ENCODE assay signal across 25 cellular contexts in genomic region chr17:8844229-8845218, GRCh38. TPM values are rescaled to one million over a fixed set of nuclear protein-coding genes. Genes with fewer than 3 reads are reported as not detected.
"Had no signal": no experiment of that assay in that cellular context is flagged by ENCODE, and none has a peak within 500 bp of the region (broad histone marks: within the 10 kb centered on the region; RNA-seq: fewer than 3 reads in every experiment).

No MANE protein-coding gene starts in this region.

- H3K27me3 Mint-ChIP-seq: activated B cell treated with CpG ODN at 0.5 μM for 24 hours; activated CD8-positive, alpha-beta memory T cell treated with anti-CD3 and anti-CD28 coated beads, Interleukin-2, amount 10 ng/mL, durations not matched to agents 7 days and 5 days; stimulated activated naive CD8-positive, alpha-beta T cell treated with anti-CD3 and anti-CD28 coated beads, Interleukin-15, Interleukin-2, amounts not matched to agents 100 ng/mL and 50 ng/mL, for 24 hours had no signal

- DNase-seq: activated B cell treated with CpG ODN at 0.5 μM for 24 hours; activated CD4-positive, alpha-beta memory T cell treated with anti-CD3 and anti-CD28 coated beads, Interleukin-2, amount 10 ng/mL, durations not matched to agents 7 days and 5 days; activated CD4-positive, alpha-beta T cell treated with anti-CD3 and anti-CD28 coated beads for 48 hours; activated CD8-positive, alpha-beta memory T cell treated with anti-CD3 and anti-CD28 coated beads, Interleukin-2, amount 10 ng/mL, durations not matched to agents 7 days and 5 days; activated naive CD4-positive, alpha-beta T cell treated with Interleukin-2 at 50 U/mL for 16 hours; anterior cingulate cortex; heart right ventricle; immature natural killer cell; kidney glomerular epithelial cell; left ventricle myocardium inferior; mammary epithelial cell; mucosa of descending colon; naive B cell; stimulated activated CD4-positive, alpha-beta T cell treated with anti-CD3 and anti-CD28 coated beads, Interleukin-2, amount 100 ng/mL, for 24 hours; T-helper 9 cell had no signal

- H3K27ac ChIP-seq: coronary artery, prostate gland, right atrium auricular region, tibial nerve had no signal

- ATAC-seq: activated CD8-positive, alpha-beta memory T cell treated with anti-CD3 and anti-CD28 coated beads, Interleukin-2, amount 10 ng/mL, durations not matched to agents 7 days and 5 days; heart right ventricle; mucosa of descending colon had no signal

- H3K4me3 ChIP-seq: coronary artery, heart right ventricle, left ventricle myocardium inferior, mucosa of descending colon, prostate gland, right atrium auricular region, tibial nerve had no signal

- H3K27me3 ChIP-seq: heart right ventricle, right atrium auricular region, tibial nerve had no signal

- H3K36me3 ChIP-seq: left ventricle myocardium inferior, prostate gland, right atrium auricular region, tibial nerve had no signal

- H3K9me3 ChIP-seq: heart right ventricle, left ventricle myocardium inferior, mucosa of descending colon, prostate gland, right atrium auricular region had no signal

- FAIRE-seq: endometrium, urothelium cell line had no signal

- H3K4me1 ChIP-seq: prostate gland had no signal

- H3K27ac Mint-ChIP-seq: activated B cell treated with CpG ODN at 0.5 μM for 24 hours; activated CD4-positive, alpha-beta memory T cell treated with anti-CD3 and anti-CD28 coated beads, Interleukin-2, amount 10 ng/mL, durations not matched to agents 7 days and 5 days; activated CD8-positive, alpha-beta memory T cell treated with anti-CD3 and anti-CD28 coated beads, Interleukin-2, amount 10 ng/mL, durations not matched to agents 7 days and 5 days; activated T-helper 2 cell treated with anti-CD3 and anti-CD28 coated beads, Interferon-gamma antibody, Interleukin-2, Interleukin-4, amounts not matched to agents 10 μg/mL and 5 μg/mL and 100 μg/mL, durations not matched to agents 14 hours and 24 hours and 36 hours; brain; immature natural killer cell; stimulated activated naive CD8-positive, alpha-beta T cell treated with anti-CD3 and anti-CD28 coated beads, Interleukin-15, Interleukin-2, amounts not matched to agents 100 ng/mL and 50 ng/mL, for 24 hours had no signal

- H3K9me3 Mint-ChIP-seq: activated B cell treated with CpG ODN at 0.5 μM for 24 hours; activated T-helper 2 cell treated with anti-CD3 and anti-CD28 coated beads, Interferon-gamma antibody, Interleukin-2, Interleukin-4, amounts not matched to agents 10 μg/mL and 5 μg/mL and 100 μg/mL, durations not matched to agents 14 hours and 24 hours and 36 hours; immature natural killer cell; stimulated activated naive CD8-positive, alpha-beta T cell treated with anti-CD3 and anti-CD28 coated beads, Interleukin-15, Interleukin-2, amounts not matched to agents 100 ng/mL and 50 ng/mL, for 24 hours had no signal

- H3K4me3 Mint-ChIP-seq: activated B cell treated with CpG ODN at 0.5 μM for 24 hours; activated CD4-positive, alpha-beta memory T cell treated with anti-CD3 and anti-CD28 coated beads, Interleukin-2, amount 10 ng/mL, durations not matched to agents 7 days and 5 days; activated CD8-positive, alpha-beta memory T cell treated with anti-CD3 and anti-CD28 coated beads, Interleukin-2, amount 10 ng/mL, durations not matched to agents 7 days and 5 days; immature natural killer cell; naive B cell; neural crest cell; stimulated activated naive CD8-positive, alpha-beta T cell treated with anti-CD3 and anti-CD28 coated beads, Interleukin-15, Interleukin-2, amounts not matched to agents 100 ng/mL and 50 ng/mL, for 24 hours had no signal

- H3K4me1 Mint-ChIP-seq: activated CD4-positive, alpha-beta memory T cell treated with anti-CD3 and anti-CD28 coated beads, Interleukin-2, amount 10 ng/mL, durations not matched to agents 7 days and 5 days; immature natural killer cell had no signal

- H3K36me3 Mint-ChIP-seq: brain, naive B cell had no signal

RNA-seq across cellular contexts. Expression of gene PIK3R6, which starts 22.9 kb away (rescaled TPM):
- total RNA-seq: neural crest cell had no signal

RNA-seq across cellular contexts. Expression of gene MFSD6L, which starts 45.4 kb away (rescaled TPM):
- total RNA-seq: left ventricle myocardium inferior, mammary epithelial cell, neural crest cell, tibial nerve had no signal
